30 cellular contexts compared by ENCODE assay signal in the genomic region with DNA sequence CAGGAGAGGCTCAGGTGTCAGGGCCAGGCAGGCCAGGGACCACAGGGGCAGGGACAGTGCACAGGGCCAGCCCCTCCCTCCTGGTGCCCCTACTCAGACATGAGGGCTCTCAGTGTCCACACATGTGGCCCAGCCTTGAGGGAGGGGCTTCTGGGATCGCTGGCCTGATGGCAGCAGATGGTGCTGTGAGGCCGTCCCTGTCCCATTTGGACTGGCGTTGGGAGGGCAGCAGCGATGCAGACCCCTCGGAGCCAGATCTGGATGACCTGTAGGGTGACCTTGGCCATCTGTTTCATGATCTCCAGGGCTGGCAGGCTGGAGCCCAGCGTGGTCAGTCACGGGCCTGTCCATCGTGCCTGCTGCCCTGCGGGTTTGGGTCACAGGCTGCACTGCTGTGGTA.
"Had no signal": no experiment of that assay in that cellular context is flagged by ENCODE, and none has a peak within 500 bp of the region (broad histone marks: within the 10 kb centered on the region; RNA-seq: fewer than 3 reads in every experiment).

No MANE protein-coding gene starts in this region.

- H3K27me3 ChIP-seq: adrenal gland, SJSA1 had no signal

- H3K27ac ChIP-seq: adrenal gland, KMS-11, SJSA1, VCaP had no signal

- H3K4me3 ChIP-seq: adrenal gland, SJSA1 had no signal

- ATAC-seq: activated CD8-positive, alpha-beta memory T cell treated with anti-CD3 and anti-CD28 coated beads, Interleukin-2, amount 10 ng/mL, durations not matched to agents 7 days and 5 days; activated naive CD4-positive, alpha-beta T cell treated with anti-CD3 and anti-CD28 coated beads, Interleukin-2, amount 50 U/mL, for 72 hours; Panc1 had no signal

- H3K36me3 ChIP-seq: adrenal gland, SJSA1 had no signal

- H3K4me1 ChIP-seq: adrenal gland, SJSA1 had no signal

- H3K9me3 Mint-ChIP-seq: activated CD4-positive, alpha-beta memory T cell treated with anti-CD3 and anti-CD28 coated beads, Interleukin-2, amount 10 ng/mL, durations not matched to agents 7 days and 5 days; activated naive CD4-positive, alpha-beta T cell treated with anti-CD3 and anti-CD28 coated beads for 36 hours; activated naive CD4-positive, alpha-beta T cell treated with anti-CD3 and anti-CD28 coated beads, Interleukin-2, amount 50 U/mL, for 72 hours; activated T-helper 2 cell treated with anti-CD3 and anti-CD28 coated beads, Interferon-gamma antibody, Interleukin-2, Interleukin-4, amounts not matched to agents 10 μg/mL and 5 μg/mL and 100 μg/mL, durations not matched to agents 14 hours and 24 hours and 36 hours had no signal

- H3K27me3 Mint-ChIP-seq: activated CD8-positive, alpha-beta memory T cell treated with anti-CD3 and anti-CD28 coated beads, Interleukin-2, amount 10 ng/mL, durations not matched to agents 7 days and 5 days had no signal

- H3K4me1 Mint-ChIP-seq: activated CD4-positive, alpha-beta memory T cell treated with anti-CD3 and anti-CD28 coated beads, Interleukin-2, amount 10 ng/mL, durations not matched to agents 7 days and 5 days; activated CD8-positive, alpha-beta memory T cell treated with anti-CD3 and anti-CD28 coated beads, Interleukin-2, amount 10 ng/mL, durations not matched to agents 7 days and 5 days; brain had no signal

- H3K27ac Mint-ChIP-seq: activated CD4-positive, alpha-beta memory T cell treated with anti-CD3 and anti-CD28 coated beads, Interleukin-2, amount 10 ng/mL, durations not matched to agents 7 days and 5 days; activated CD8-positive, alpha-beta memory T cell treated with anti-CD3 and anti-CD28 coated beads, Interleukin-2, amount 10 ng/mL, durations not matched to agents 7 days and 5 days; activated naive CD4-positive, alpha-beta T cell treated with anti-CD3 and anti-CD28 coated beads for 36 hours; activated naive CD4-positive, alpha-beta T cell treated with anti-CD3 and anti-CD28 coated beads, Interleukin-2, amount 50 U/mL, for 72 hours; activated T-helper 2 cell treated with anti-CD3 and anti-CD28 coated beads, Interferon-gamma antibody, Interleukin-2, Interleukin-4, amounts not matched to agents 10 μg/mL and 5 μg/mL and 100 μg/mL, durations not matched to agents 14 hours and 24 hours and 36 hours; brain had no signal

- H3K4me2 ChIP-seq: KMS-11 had no signal

- DNase-seq: activated CD4-positive, alpha-beta memory T cell treated with anti-CD3 and anti-CD28 coated beads, Interleukin-2, amount 10 ng/mL, durations not matched to agents 7 days and 5 days; activated CD4-positive, alpha-beta T cell treated with anti-CD3 and anti-CD28 coated beads for 1 hour; activated CD4-positive, alpha-beta T cell treated with anti-CD3 and anti-CD28 coated beads for 48 hours; activated CD4-positive, CD25-positive, alpha-beta regulatory T cell; activated CD8-positive, alpha-beta memory T cell treated with anti-CD3 and anti-CD28 coated beads for 24 hours; activated CD8-positive, alpha-beta memory T cell treated with anti-CD3 and anti-CD28 coated beads, Interleukin-2, amount 10 ng/mL, durations not matched to agents 7 days and 5 days; activated gamma-delta T cell treated with Interleukin-2 at 50 U/mL for 16 hours; activated naive CD4-positive, alpha-beta T cell treated with anti-CD3 and anti-CD28 coated beads for 36 hours; activated T-cell treated with anti-CD3 and anti-CD28 coated beads, Interleukin-2, amount 50 U/mL, for 1 hour; adrenal gland; caudate nucleus; cerebellar nuclear complex; NCI-H1092 treated with DMSO at 0.1 percent for 48 hours; NCI-H1417 treated with DMSO at 0.1 percent for 48 hours; NCI-H187 treated with DMSO at 0.1 percent for 48 hours; NCI-H2081; NCI-H345; NCI-H524 treated with DMSO at 0.1 percent for 48 hours; SHP77 treated with DMSO at 0.1 percent for 48 hours; SW 1271; T-helper 1 cell; T-helper 2 cell; T-helper 9 cell had no signal

- H3K36me3 Mint-ChIP-seq: activated CD8-positive, alpha-beta memory T cell treated with anti-CD3 and anti-CD28 coated beads, Interleukin-2, amount 10 ng/mL, durations not matched to agents 7 days and 5 days; activated naive CD4-positive, alpha-beta T cell treated with anti-CD3 and anti-CD28 coated beads, Interleukin-2, amount 50 U/mL, for 72 hours; brain had no signal

- H3K9me3 ChIP-seq: adrenal gland had no signal

- H3K4me3 Mint-ChIP-seq: activated CD4-positive, alpha-beta memory T cell treated with anti-CD3 and anti-CD28 coated beads, Interleukin-2, amount 10 ng/mL, durations not matched to agents 7 days and 5 days; activated CD8-positive, alpha-beta memory T cell treated with anti-CD3 and anti-CD28 coated beads, Interleukin-2, amount 10 ng/mL, durations not matched to agents 7 days and 5 days; activated naive CD4-positive, alpha-beta T cell treated with anti-CD3 and anti-CD28 coated beads for 36 hours; brain had no signal
